8 cellular contexts compared by ENCODE assay signal in genomic region chr9:120936011-120936763, GRCh38. TPM values are rescaled to one million over a fixed set of nuclear protein-coding genes. Genes with fewer than 3 reads are reported as not detected.
A peak's percentile ranks its signal among the peaks of the same experiment; 100 is the strongest.
DNase-seq lines count a peak whose midpoint lies in the region; ATAC-seq and TF ChIP-seq lines count a peak whose summit lies in the region.

No MANE protein-coding gene starts in this region.

- peak overlapping the region; percentile 33 to 82 (median 75) for H3K27ac ChIP-seq in body of pancreas
- H3K27ac ChIP-seq in skeletal muscle tissue (ENCODE audit: low read depth, low read length), result peak overlapping the region; percentile 39

- H3K9ac ChIP-seq in skeletal muscle tissue (ENCODE audit: low read depth in 1 of 3, low read length in 3 of 3), result peak overlapping the region; percentile 30 to 55 (median 55)

- 11 to 15% methylated on average over 9 to 10 of the region's 10 CpGs for WGBS in body of pancreas, 2 donors

- ATAC-seq in HG02623 (IDR thresholded peaks at IDR 0.05; ENCODE audit: unreplicated experiment) (peak; percentile 44), body of pancreas (peak; percentile 84), HG03097 (IDR thresholded peaks at IDR 0.05; ENCODE audit: low FRiP score, unreplicated experiment) (no peak)

- H3K4me3 ChIP-seq in body of pancreas, result no peak overlapping the region
- H3K4me3 ChIP-seq in skeletal muscle tissue (ENCODE audit: low read length in 3 of 3), result peak overlapping the region in 1 of 3 donors; percentile 34

- peak; percentile 88 for DNase-seq in ELF-1 (ENCODE audit: low read depth, low spot score)
- peak; percentile 71 for DNase-seq in NCI-H2107 treated with DMSO at 0.1 percent for 48 hours (lab: John Stamatoyannopoulos, UW; ENCODE audit: unreplicated experiment)
- peak; percentile 86 for DNase-seq in UCSD-AML1 (lab: John Stamatoyannopoulos, UW; ENCODE audit: unreplicated experiment)
- peak; percentile 94 to 97 (median 94) for DNase-seq in body of pancreas
- DNase-seq in iPS DF 19.7 (ENCODE audit: low read depth, low spot score), result peak; percentile 45

- H3K36me3 ChIP-seq in body of pancreas (replicated peaks in 1 of 2; ENCODE audit: insufficient read depth in 1 of 2, low read depth in 2 of 2), result no peaks in the 10 kb centered on the region
- no peaks in the 10 kb centered on the region for H3K36me3 ChIP-seq in skeletal muscle tissue (ENCODE audit: control insufficient read depth in 3 of 3, insufficient read depth in 3 of 3, low read length in 3 of 3)

- intact Hi-C loops in body of pancreas (cut with DNase I), result no loop called here

- TF ChIP-seq POLR2A in body of pancreas (IDR thresholded peaks at IDR 0.05), result no peak

- H3K27me3 ChIP-seq in body of pancreas (no peaks in the 10 kb centered on the region), skeletal muscle tissue (ENCODE audit: control insufficient read depth in 3 of 3, insufficient read depth in 3 of 3, low read length in 3 of 3) (no peaks in the 10 kb centered on the region)

- H3K9me3 ChIP-seq in body of pancreas (no peaks in the 10 kb centered on the region), skeletal muscle tissue (ENCODE audit: control insufficient read depth in 3 of 3, low read length in 3 of 3) (no peaks in the 10 kb centered on the region)

- H3K4me1 ChIP-seq in body of pancreas (peaks cover 28% of the 10 kb centered on the region), skeletal muscle tissue (ENCODE audit: control insufficient read depth in 3 of 3, insufficient read depth in 3 of 3, low read length in 3 of 3) (peaks cover 26 to 35% (median 27%) of the 10 kb centered on the region in 3 donors)

- peak; percentile 78 to 93 (median 89) for TF ChIP-seq CTCF in body of pancreas (IDR thresholded peaks at IDR 0.05)

RNA-seq across cellular contexts. Expression of gene TRAF1, which starts 9.6 kb away (rescaled TPM):
- total RNA-seq in body of pancreas (1 to 10 TPM; 4.4 to 8.2 TPM), skeletal muscle tissue (2.1 TPM)

RNA-seq across cellular contexts. Expression of gene PHF19, which starts 59.2 kb away (rescaled TPM):
- 1 to 10 TPM; 5.4 to 6.9 TPM for total RNA-seq in body of pancreas
- total RNA-seq in skeletal muscle tissue, result 14.1 TPM
